ENCODE assay signal across 19 cellular contexts in the genomic region with DNA sequence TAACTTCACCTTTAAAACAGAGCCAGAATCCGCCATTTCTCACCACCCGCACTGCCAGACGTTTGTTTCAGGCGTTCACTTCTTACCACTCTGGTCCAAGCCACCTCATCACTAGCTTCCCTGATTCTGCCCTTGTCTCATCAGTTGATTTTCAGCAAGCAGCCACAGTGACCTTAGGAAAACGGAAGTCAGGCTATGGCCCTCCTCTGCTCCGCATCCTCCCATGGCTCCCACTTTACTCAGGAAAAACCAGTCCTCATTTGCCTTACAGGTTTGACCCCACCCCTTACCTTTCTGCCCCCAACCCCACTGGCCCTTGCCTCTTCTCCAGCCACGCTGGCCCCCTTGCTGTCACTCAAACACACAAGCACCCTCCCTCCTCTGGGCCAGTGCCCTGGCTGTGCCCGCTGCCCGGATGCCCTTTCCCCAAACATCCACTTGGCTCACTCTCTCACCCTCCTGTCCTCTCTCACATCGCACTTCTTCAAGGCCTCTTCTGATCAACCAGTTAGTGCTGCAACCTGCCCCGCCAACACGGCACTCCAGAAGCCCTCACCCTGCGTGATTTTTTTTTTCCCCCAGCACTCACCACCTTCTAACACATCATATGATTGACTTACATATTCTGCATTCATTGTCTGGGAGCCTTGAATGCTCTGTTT. TPM values are rescaled to one million over a fixed set of nuclear protein-coding genes. Genes with fewer than 3 reads are reported as not detected.
A peak's percentile ranks its signal among the peaks of the same experiment; 100 is the strongest.
DNase-seq lines count a peak whose midpoint lies in the region; ATAC-seq and TF ChIP-seq lines count a peak whose summit lies in the region.
"Had no signal": no experiment of that assay in that cellular context is flagged by ENCODE, and none has a peak within 500 bp of the region (broad histone marks: within the 10 kb centered on the region; RNA-seq: fewer than 3 reads in every experiment).

No MANE protein-coding gene starts in this region.

- no peaks in the 10 kb centered on the region for H3K9me3 ChIP-seq in naive thymus-derived CD4-positive, alpha-beta T cell (ENCODE audit: control insufficient read depth in 2 of 3, low read length in 3 of 3)
- H3K9me3 ChIP-seq: left lung, uterus had no signal

- no peaks in the 10 kb centered on the region for H3K9me3 Mint-ChIP-seq in stimulated activated naive CD8-positive, alpha-beta T cell treated with anti-CD3 and anti-CD28 coated beads, Interleukin-15, amount 100 ng/mL, for 72 hours
- H3K9me3 Mint-ChIP-seq in chondrocyte (ENCODE audit: low read depth) = no peaks in the 10 kb centered on the region
- no peaks in the 10 kb centered on the region for H3K9me3 Mint-ChIP-seq in naive thymus-derived CD4-positive, alpha-beta T cell

- H3K4me1 ChIP-seq in naive thymus-derived CD4-positive, alpha-beta T cell (ENCODE audit: control insufficient read depth in 2 of 2, insufficient read depth in 2 of 2, low read length in 2 of 2) = peaks cover 6 to 23% of the 10 kb centered on the region in 2 donors
- H3K4me1 ChIP-seq: uterus had no signal

- POLR2A ChIA-PET in naive thymus-derived CD4-positive, alpha-beta T cell (lab: Charles Lee) = interaction anchor here (0.7 kb wide), 1 partner anchor 21 kb away, joined by 3 read pairs; no protein-coding TSS in a partner anchor
- POLR2A ChIA-PET in GM10248 (lab: Yijun Ruan, JAX) = no interaction called here

- CTCF ChIA-PET in naive thymus-derived CD4-positive, alpha-beta T cell (lab: Charles Lee) = interaction anchor here (0.9 kb wide), 1 partner anchor 33 kb away, joined by 7 read pairs; no protein-coding TSS in a partner anchor
- CTCF ChIA-PET in GM10248 (lab: Yijun Ruan, JAX) = no interaction called here

- H3K27ac ChIP-seq in naive thymus-derived CD4-positive, alpha-beta T cell (ENCODE audit: low read depth, low read length) = no peak overlapping the region
- H3K27ac ChIP-seq: cardiac muscle cell, uterus had no signal

- peak; percentile 28 for ATAC-seq in stimulated activated naive CD8-positive, alpha-beta T cell treated with anti-CD3 and anti-CD28 coated beads, Interleukin-15, amount 100 ng/mL, for 72 hours
- ATAC-seq in stimulated activated naive CD8-positive, alpha-beta T cell treated with anti-CD3 and anti-CD28 coated beads, Interleukin-15, Interleukin-2, amounts not matched to agents 100 U/mL and 50 U/mL, for 24 hours = no peak
- ATAC-seq in naive thymus-derived CD4-positive, alpha-beta T cell = no peak
- no peak for ATAC-seq in GM18511 (IDR thresholded peaks at IDR 0.05; ENCODE audit: unreplicated experiment)
- ATAC-seq: GM12878 had no signal

- H3K4me3 ChIP-seq in naive thymus-derived CD4-positive, alpha-beta T cell (ENCODE audit: low read length) = no peak overlapping the region
- H3K4me3 ChIP-seq: cardiac muscle cell, GM12878, left lung, uterus had no signal

- no peaks in the 10 kb centered on the region for H3K27me3 ChIP-seq in naive thymus-derived CD4-positive, alpha-beta T cell (ENCODE audit: control insufficient read depth in 2 of 2, insufficient read depth in 2 of 2, low read length in 2 of 2)
- H3K27me3 ChIP-seq: cardiac muscle cell, left lung, uterus had no signal

- DNase-seq in stimulated activated naive CD8-positive, alpha-beta T cell treated with anti-CD3 and anti-CD28 coated beads, Interleukin-15, amount 100 ng/mL, for 72 hours = no peak
- DNase-seq in stimulated activated naive CD8-positive, alpha-beta T cell treated with anti-CD3 and anti-CD28 coated beads, Interleukin-15, Interleukin-2, amounts not matched to agents 100 U/mL and 50 U/mL, for 24 hours = no peak
- DNase-seq in chondrocyte (ENCODE audit: low spot score) (no peak), NCI-H1105 treated with DMSO at 0.1 percent for 48 hours (lab: John Stamatoyannopoulos, UW) (no peak), NCI-H446 (lab: John Stamatoyannopoulos, UW) (no peak), GM10248 (ENCODE audit: extremely low spot score) (no peak)
- DNase-seq in naive thymus-derived CD4-positive, alpha-beta T cell = no peak
- DNase-seq: Calu3; left lung; NCI-H1436 treated with DMSO at 0.1 percent for 48 hours; NCI-H345; SIG-M5; stimulated activated CD4-positive, alpha-beta T cell treated with anti-CD3 and anti-CD28 coated beads, Interleukin-12 subunit alpha, Interleukin-12 subunit beta, amount 100 ng/mL, for 4 hours; stimulated activated naive CD4-positive, alpha-beta T cell had no signal

- peak overlapping the region in 1 of 2 donors; percentile 11 for H3K4me3 Mint-ChIP-seq in stimulated activated naive CD8-positive, alpha-beta T cell treated with anti-CD3 and anti-CD28 coated beads, Interleukin-15, amount 100 ng/mL, for 72 hours
- no peak overlapping the region for H3K4me3 Mint-ChIP-seq in chondrocyte (ENCODE audit: unreplicated experiment)
- peak overlapping the region in 2 of 10 donors; percentile 1 to 43 for H3K4me3 Mint-ChIP-seq in naive thymus-derived CD4-positive, alpha-beta T cell

- H3K27ac Mint-ChIP-seq in stimulated activated naive CD8-positive, alpha-beta T cell treated with anti-CD3 and anti-CD28 coated beads, Interleukin-15, amount 100 ng/mL, for 72 hours = peak overlapping the region in 1 of 2 donors; percentile 26
- peak overlapping the region; percentile 72 for H3K27ac Mint-ChIP-seq in chondrocyte (ENCODE audit: unreplicated experiment)
- H3K27ac Mint-ChIP-seq in naive thymus-derived CD4-positive, alpha-beta T cell = peak overlapping the region in 5 of 9 donors; percentile 17 to 34 (median 21)
- H3K27ac Mint-ChIP-seq: progenitor cell of endocrine pancreas had no signal

- peaks cover 7% of the 10 kb centered on the region for H3K36me3 Mint-ChIP-seq in chondrocyte (ENCODE audit: low read depth)
- peaks cover 0 to 13% (median 0%) of the 10 kb centered on the region in 5 donors for H3K36me3 Mint-ChIP-seq in naive thymus-derived CD4-positive, alpha-beta T cell

- TF ChIP-seq CTCF in chondrocyte (IDR thresholded peaks at IDR 0.05) (no peak), GM10248 (IDR thresholded peaks at IDR 0.05; ENCODE audit: control extremely low read depth, extremely low read depth, low read depth, missing control alignments) (no peak)

- no peaks in the 10 kb centered on the region for H3K27me3 Mint-ChIP-seq in stimulated activated naive CD8-positive, alpha-beta T cell treated with anti-CD3 and anti-CD28 coated beads, Interleukin-15, amount 100 ng/mL, for 72 hours
- H3K27me3 Mint-ChIP-seq in chondrocyte (ENCODE audit: low read depth) = no peaks in the 10 kb centered on the region
- no peaks in the 10 kb centered on the region for H3K27me3 Mint-ChIP-seq in naive thymus-derived CD4-positive, alpha-beta T cell
- H3K27me3 Mint-ChIP-seq: progenitor cell of endocrine pancreas had no signal

- H3K36me3 ChIP-seq in naive thymus-derived CD4-positive, alpha-beta T cell (ENCODE audit: control insufficient read depth in 2 of 3, insufficient read depth in 3 of 3, low read length in 3 of 3) = no peaks in the 10 kb centered on the region
- H3K36me3 ChIP-seq: cardiac muscle cell, uterus had no signal

- intact Hi-C loops in naive thymus-derived CD4-positive, alpha-beta T cell (cut with micrococcal nuclease) = no loop called here

- H3K4me1 Mint-ChIP-seq in stimulated activated naive CD8-positive, alpha-beta T cell treated with anti-CD3 and anti-CD28 coated beads, Interleukin-15, amount 100 ng/mL, for 72 hours = peaks cover 96% of the 10 kb centered on the region
- H3K4me1 Mint-ChIP-seq in chondrocyte (ENCODE audit: low read depth) = peaks cover 42% of the 10 kb centered on the region
- H3K4me1 Mint-ChIP-seq in naive thymus-derived CD4-positive, alpha-beta T cell = peaks cover 41 to 79% (median 55%) of the 10 kb centered on the region in 7 donors

RNA-seq across cellular contexts. Expression of a gene that starts 18.9 kb away (rescaled TPM):
- total RNA-seq in chondrocyte = 75.8 to 80.3 TPM (median 77.1 TPM) in 3 replicates
- 10 to 100 TPM; 16.7 to 44.8 (median 20.6) TPM for total RNA-seq in naive thymus-derived CD4-positive, alpha-beta T cell
- 10 to 100 TPM; 14.4 to 30.5 TPM for polyA plus RNA-seq in naive thymus-derived CD4-positive, alpha-beta T cell

RNA-seq across cellular contexts. Expression of a gene that starts 46.8 kb away (rescaled TPM):
- not detected in 3 replicates for total RNA-seq in chondrocyte
- not detected for total RNA-seq in naive thymus-derived CD4-positive, alpha-beta T cell
- not detected for polyA plus RNA-seq in naive thymus-derived CD4-positive, alpha-beta T cell
- total RNA-seq: Calu3, cardiac muscle cell, progenitor cell of endocrine pancreas had no signal
- polyA plus RNA-seq: cardiac muscle cell had no signal

RNA-seq across cellular contexts. Expression of a gene that starts 50.8 kb away (rescaled TPM):
- total RNA-seq in chondrocyte = not detected in 3 replicates
- total RNA-seq in naive thymus-derived CD4-positive, alpha-beta T cell = not detected
- polyA plus RNA-seq in naive thymus-derived CD4-positive, alpha-beta T cell = not detected
- total RNA-seq: Calu3, cardiac muscle cell, left lung, progenitor cell of endocrine pancreas, uterus had no signal

RNA-seq across cellular contexts. Expression of a gene that starts 58.7 kb away (rescaled TPM):
- total RNA-seq in chondrocyte = 30.6 to 34.7 TPM (median 33.3 TPM) in 3 replicates
- total RNA-seq in naive thymus-derived CD4-positive, alpha-beta T cell = 100 to 1,000 TPM in 1 of 5 experiments, 10 to 100 TPM in 4; 63.6 to 107 (median 72.9) TPM
- 10 to 100 TPM; 25.8 to 45.8 TPM for polyA plus RNA-seq in naive thymus-derived CD4-positive, alpha-beta T cell
